In the genomic region with DNA sequence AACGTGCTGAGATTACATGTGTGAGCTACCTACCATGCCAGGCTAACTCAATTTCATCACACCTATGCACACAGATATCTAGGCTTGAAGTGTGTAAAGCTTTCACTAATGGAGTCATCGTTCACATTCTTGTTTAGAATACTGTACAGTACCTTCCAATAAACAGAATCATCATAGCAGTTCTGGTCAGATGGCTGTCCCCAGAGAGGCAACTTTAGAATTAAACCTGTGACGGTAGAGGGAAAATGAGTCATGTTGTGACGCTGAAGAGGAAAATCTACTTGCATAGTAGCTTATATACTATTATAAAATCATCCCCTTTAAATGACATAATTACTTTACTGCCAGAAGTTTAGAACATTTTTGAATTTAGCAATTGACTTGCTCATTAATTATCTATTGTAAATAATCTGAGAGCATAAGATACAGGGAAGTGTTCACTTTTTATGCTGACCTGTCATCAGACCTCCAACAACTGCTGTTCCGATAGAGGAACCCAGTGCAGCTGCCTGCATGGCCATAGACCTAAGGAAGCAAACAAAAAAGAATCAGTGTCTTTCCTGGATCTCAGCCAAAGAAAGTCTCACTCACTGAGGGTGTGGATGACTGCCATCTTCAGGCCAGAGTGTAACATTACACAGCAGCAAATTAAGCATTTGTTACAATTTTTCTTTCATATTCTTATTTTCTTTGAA, we compare ENCODE assay signal across 8 cellular contexts. TPM values are rescaled to one million over a fixed set of nuclear protein-coding genes. Genes with fewer than 3 reads are reported as not detected.
DNase-seq lines count a peak whose midpoint lies in the region; ATAC-seq and TF ChIP-seq lines count a peak whose summit lies in the region.

No MANE protein-coding gene starts in this region.

- DNase-seq in AG04449 (ENCODE audit: low read depth, low spot score) (peak; percentile 29), GM12864 (ENCODE audit: low read depth) (peak; percentile 38), HCT116 (ENCODE audit: low read depth, low spot score) (peak; percentile 93), Kasumi-1 (lab: John Stamatoyannopoulos, UW) (peak; percentile 60 to 80), OCI-LY7 (ENCODE audit: low spot score) (peak; percentile 72), left lobe of liver (ENCODE audit: low spot score) (peak; percentile 46), upper lobe of left lung (peak in 1 of 2 donors; percentile 23)
- DNase-seq in central memory CD4-positive, alpha-beta T cell, result peak; percentile 14

- TF ChIP-seq CTCF in AG04449 (IDR thresholded peaks at IDR 0.05; ENCODE audit: insufficient read depth, low read length, missing control alignments) (peak; percentile 81), GM12864 (IDR thresholded peaks at IDR 0.05; ENCODE audit: low read depth, low read length, missing control alignments) (peak; percentile 73), HCT116 (IDR thresholded peaks at IDR 0.05 in 2 of 3, conservative IDR thresholded peaks at IDR 0.05 in 1 of 3; ENCODE audit: borderline replicate concordance in 1 of 3, insufficient read depth in 1 of 3, low read depth in 2 of 3, low read length in 2 of 3) (peak; percentile 79 to 97 (median 86)), OCI-LY7 (conservative IDR thresholded peaks at IDR 0.05; ENCODE audit: low read length) (peak; percentile 93), upper lobe of left lung (IDR thresholded peaks at IDR 0.05) (peak; percentile 39 to 76 (median 67))

- H3K27me3 ChIP-seq in HCT116 (ENCODE audit: insufficient read depth, low read length) (no peaks in the 10 kb centered on the region), upper lobe of left lung (no peaks in the 10 kb centered on the region)

- H3K9me2 ChIP-seq in HCT116 (ENCODE audit: insufficient read depth) (no peaks in the 10 kb centered on the region), OCI-LY7 (ENCODE audit: insufficient read depth, low read length) (no peaks in the 10 kb centered on the region)

- H3K36me3 ChIP-seq in HCT116 (ENCODE audit: control insufficient read depth in 1 of 2, insufficient read depth in 2 of 2, low read length in 2 of 2) (no peaks in the 10 kb centered on the region), OCI-LY7 (ENCODE audit: insufficient read depth, low read length) (no peaks in the 10 kb centered on the region), upper lobe of left lung (no peaks in the 10 kb centered on the region)

- H2AFZ ChIP-seq in HCT116 (ENCODE audit: low read depth, low read length, poor library complexity, severe bottlenecking) (peak overlapping the region; percentile 100), OCI-LY7 (ENCODE audit: low read length) (0 out of 2 replicates have a peak overlapping the region, but pooled peaks have one; percentile 4)

- no peak overlapping the region for H3K9ac ChIP-seq in HCT116 (ENCODE audit: low read length)

- RAD21 ChIA-PET in HCT116 (lab: Charles Lee; ENCODE audit: low non-redundant PET in 1 of 2, low total read pairs in 2 of 2, uncharacterized antibody in 2 of 2, unreplicated experiment in 2 of 2), result interaction anchor here (0.7 to 1.4 kb wide), 3 partner anchors 57 to 154 kb away, joined by 3 to 4 read pairs (median 3); partner anchors contain the start of gene C6orf141 (in 2 of the 2)

- ATAC-seq in HCT116, result peak; percentile 95
- ATAC-seq in left lobe of liver, result peak; percentile 99
- ATAC-seq in upper lobe of left lung (ENCODE audit: low FRiP score in 2 of 2), result peak; percentile 73 to 88

- TF ChIP-seq POLR2A in HCT116 (IDR thresholded peaks at IDR 0.05; ENCODE audit: borderline replicate concordance, extremely low read depth, insufficient read depth, insufficient read length) (no peak), upper lobe of left lung (IDR thresholded peaks at IDR 0.05) (no peak)

- H4K20me1 ChIP-seq in HCT116 (ENCODE audit: insufficient read depth), result no peaks in the 10 kb centered on the region
- H4K20me1 ChIP-seq in OCI-LY7 (ENCODE audit: insufficient read depth, low read length), result no peaks in the 10 kb centered on the region

- intact Hi-C loops in HCT116 (cut with micrococcal nuclease), result loop anchor here (1.0 kb wide), 3 partner anchors 75 to 154 kb away; partner anchors contain the start of genes CENPQ and MMUT
- intact Hi-C loops in OCI-LY7 (cut with micrococcal nuclease; ENCODE audit: unreplicated experiment), result loop anchor here (1.0 kb wide), 1 partner anchor 75 kb away; no protein-coding TSS in a partner anchor

- H3K4me3 ChIP-seq in AG04449 (ENCODE audit: low read depth, low read length) (no peak overlapping the region), GM12864 (ENCODE audit: low read depth, low read length) (no peak overlapping the region), HCT116 (replicated peaks in 1 of 2; ENCODE audit: low read depth in 1 of 2, low read length in 2 of 2) (peak overlapping the region in 1 of 2 experiments; percentile 43; a peak in 2 of 4 replicates), OCI-LY7 (ENCODE audit: low read depth, low read length, poor library complexity, severe bottlenecking) (no peak overlapping the region), upper lobe of left lung (no peak overlapping the region)

- peak; percentile 92 for TF ChIP-seq RAD21 in HCT116 (IDR thresholded peaks at IDR 0.05; ENCODE audit: low read depth)

- H3K9me3 ChIP-seq in HCT116 (ENCODE audit: control insufficient read depth in 1 of 2, insufficient read depth in 1 of 2, low read depth in 1 of 2, low read length in 2 of 2) (no peaks in the 10 kb centered on the region), OCI-LY7 (ENCODE audit: low read length) (no peaks in the 10 kb centered on the region), upper lobe of left lung (no peaks in the 10 kb centered on the region)

- POLR2A ChIA-PET in AG04449 (lab: Yijun Ruan, JAX) (no interaction called here), HCT116 (lab: Charles Lee) (interaction anchor here (1.2 to 1.4 kb wide), 2 partner anchors 57 to 75 kb away, joined by 4 to 5 read pairs; partner anchors contain the start of gene C6orf141), OCI-LY7 (lab: Charles Lee) (interaction anchor here (0.6 to 0.8 kb wide), 2 partner anchors 11 to 565 kb away, joined by 4 read pairs; no protein-coding TSS in a partner anchor)

- TF ChIP-seq EP300 in upper lobe of left lung (IDR thresholded peaks at IDR 0.05), result no peak

- H3K4me2 ChIP-seq in HCT116 (ENCODE audit: low read length), result peak overlapping the region; percentile 76
- no peak overlapping the region for H3K4me2 ChIP-seq in OCI-LY7 (ENCODE audit: low read length)

- H3K4me1 ChIP-seq in HCT116 (ENCODE audit: control insufficient read depth in 1 of 2, insufficient read depth in 2 of 2, low read length in 2 of 2) (peaks cover 0 to 12% of the 10 kb centered on the region in 2 experiments; a peak in 3 of 4 replicates), OCI-LY7 (ENCODE audit: insufficient read depth, low read length, poor library complexity, severe bottlenecking) (no peaks in the 10 kb centered on the region), upper lobe of left lung (no peaks in the 10 kb centered on the region)

- H3K27ac ChIP-seq in HCT116 (ENCODE audit: low read depth, low read length) (no peak overlapping the region), OCI-LY7 (ENCODE audit: low read depth, low read length, poor library complexity, severe bottlenecking) (no peak overlapping the region), upper lobe of left lung (no peak overlapping the region)

- BruUV-seq in HCT116 (replicated peaks; lab: Mats Ljungman, UMichigan), result no TSS peak
- BruUV-seq in OCI-LY7 (replicated peaks; lab: Mats Ljungman, UMichigan), result no TSS peak

- WGBS in upper lobe of left lung, 2 donors, result 54 to 56% methylated on average over 5 of the region's 5 CpGs

- CTCF ChIA-PET in AG04449 (lab: Yijun Ruan, JAX), result interaction anchor here (0.8 to 3.7 kb wide), 18 partner anchors 10 to 1999 kb away, joined by 3 to 70 read pairs (median 5); no protein-coding TSS in a partner anchor
- CTCF ChIA-PET in HCT116 (lab: Charles Lee), result interaction anchor here (0.8 to 3.8 kb wide), 13 partner anchors 10 to 243 kb away, joined by 3 to 59 read pairs (median 4); no protein-coding TSS in a partner anchor
- CTCF ChIA-PET in OCI-LY7 (lab: Charles Lee; ENCODE audit: unreplicated experiment), result no interaction called here

- H3K79me2 ChIP-seq in HCT116 (ENCODE audit: insufficient read depth, low read length), result no peaks in the 10 kb centered on the region
- H3K79me2 ChIP-seq in OCI-LY7 (ENCODE audit: insufficient read depth, low read depth, low read length), result no peaks in the 10 kb centered on the region

TF ChIP-seq in HCT116, 20 proteins besides CTCF, POLR2A, EP300 and RAD21 (continues in another document):
- TF ChIP-seq SIN3A (IDR thresholded peaks at IDR 0.05; ENCODE audit: low read depth) (no peak), SRF (IDR thresholded peaks at IDR 0.05; ENCODE audit: low read depth) (no peak), CBX3 (IDR thresholded peaks at IDR 0.05; ENCODE audit: low read depth) (no peak; the same call in 1 of the 2 replicates)

RNA-seq across cellular contexts. Expression of gene RHAG, which starts 29.8 kb away (rescaled TPM):
- total RNA-seq in HCT116 (2021; ENCODE audit: unreplicated experiment) (0.57 TPM), OCI-LY7 (2022) (not detected in 2 replicates), left lobe of liver (0.38 TPM), upper lobe of left lung (under 1 TPM in 3 of 6 donors, not detected in 3; 0.46 to 0.81 (median 0.61) TPM)
- not detected in 2 replicates for polyA plus RNA-seq in HCT116 (2012)
- not detected in 2 replicates for total RNA-seq in OCI-LY7 (2014; rRNA removed; shearing (Covaris generic))

RNA-seq across cellular contexts. Expression of gene C6orf141, which starts 56.4 kb away (rescaled TPM):
- 31.6 TPM for total RNA-seq in HCT116 (2021; ENCODE audit: unreplicated experiment)
- 4.8 and 7.9 TPM in 2 replicates for polyA plus RNA-seq in HCT116 (2012)
- not detected in 2 replicates for total RNA-seq in OCI-LY7 (2014; rRNA removed; shearing (Covaris generic))
- not detected in 2 replicates for total RNA-seq in OCI-LY7 (2022)
- 0.48 TPM for total RNA-seq in left lobe of liver
- total RNA-seq in upper lobe of left lung, result 1 to 10 TPM; 1.2 to 2.9 (median 1.8) TPM
